ENCODE assay signal across 1 cellular context in genomic region chr4:184384810-184385557, GRCh38.
TF ChIP-seq lines count a peak whose summit lies in the region.

No MANE protein-coding gene starts in this region.

TF ChIP-seq in HepG2, 621 proteins besides CTCF, POLR2A, EP300 and RAD21 (continued from another document):
- TF ChIP-seq ZNF407 (CRISPR knock-in tag; IDR thresholded peaks at IDR 0.05; ENCODE audit: not compliant biosample characterization) (peak; percentile 37), ZSCAN25 (CRISPR knock-in tag; IDR thresholded peaks at IDR 0.05) (0 out of 2 replicates have a peak, but pooled peaks have one; percentile 37), SP1 (IDR thresholded peaks at IDR 0.05) (no peak), SP1 (CRISPR knock-in tag; IDR thresholded peaks at IDR 0.05) (no peak), SP5 (CRISPR knock-in tag; IDR thresholded peaks at IDR 0.05; ENCODE audit: borderline replicate concordance, low read depth) (no peak), RBM22 (optimal IDR thresholded peaks at IDR 0.05; ENCODE audit: low read length) (peak; percentile 58), HES4 (CRISPR knock-in tag; IDR thresholded peaks at IDR 0.05; ENCODE audit: borderline replicate concordance) (no peak), RFX1 (IDR thresholded peaks at IDR 0.05) (no peak), BRF2 (CRISPR knock-in tag; IDR thresholded peaks at IDR 0.05) (no peak), ZNF12 (CRISPR knock-in tag; IDR thresholded peaks at IDR 0.05) (no peak), HOXD1 (CRISPR knock-in tag; IDR thresholded peaks at IDR 0.05) (no peak), ZSCAN21 (CRISPR knock-in tag; IDR thresholded peaks at IDR 0.05; ENCODE audit: borderline replicate concordance) (0 out of 2 replicates have a peak, but pooled peaks have one; percentile 12), ZNF564 (CRISPR knock-in tag; IDR thresholded peaks at IDR 0.05) (0 out of 2 replicates have a peak, but pooled peaks have one; percentile 11), NFE2L1 (CRISPR knock-in tag; IDR thresholded peaks at IDR 0.05; ENCODE audit: borderline replicate concordance) (no peak), ESRRA (CRISPR knock-in tag; IDR thresholded peaks at IDR 0.05; ENCODE audit: low read depth) (0 out of 2 replicates have a peak, but pooled peaks have one; percentile 22), SMAD1 (CRISPR knock-in tag; IDR thresholded peaks at IDR 0.05; ENCODE audit: borderline replicate concordance, low read depth) (0 out of 2 replicates have a peak, but pooled peaks have one; percentile 19)
- TF ChIP-seq, protein P1, sequence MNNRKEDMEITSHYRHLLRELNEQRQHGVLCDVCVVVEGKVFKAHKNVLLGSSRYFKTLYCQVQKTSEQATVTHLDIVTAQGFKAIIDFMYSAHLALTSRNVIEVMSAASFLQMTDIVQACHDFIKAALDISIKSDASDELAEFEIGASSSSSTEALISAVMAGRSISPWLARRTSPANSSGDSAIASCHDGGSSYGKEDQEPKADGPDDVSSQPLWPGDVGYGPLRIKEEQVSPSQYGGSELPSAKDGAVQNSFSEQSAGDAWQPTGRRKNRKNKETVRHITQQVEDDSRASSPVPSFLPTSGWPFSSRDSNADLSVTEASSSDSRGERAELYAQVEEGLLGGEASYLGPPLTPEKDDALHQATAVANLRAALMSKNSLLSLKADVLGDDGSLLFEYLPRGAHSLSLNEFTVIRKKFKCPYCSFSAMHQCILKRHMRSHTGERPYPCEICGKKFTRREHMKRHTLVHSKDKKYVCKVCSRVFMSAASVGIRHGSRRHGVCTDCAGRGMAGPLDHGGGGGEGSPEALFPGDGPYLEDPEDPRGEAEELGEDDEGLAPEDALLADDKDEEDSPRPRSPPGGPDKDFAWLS (CRISPR knock-in tag; IDR thresholded peaks at IDR 0.05; ENCODE audit: borderline replicate concordance), result no peak
- TF ChIP-seq, protein P2, sequence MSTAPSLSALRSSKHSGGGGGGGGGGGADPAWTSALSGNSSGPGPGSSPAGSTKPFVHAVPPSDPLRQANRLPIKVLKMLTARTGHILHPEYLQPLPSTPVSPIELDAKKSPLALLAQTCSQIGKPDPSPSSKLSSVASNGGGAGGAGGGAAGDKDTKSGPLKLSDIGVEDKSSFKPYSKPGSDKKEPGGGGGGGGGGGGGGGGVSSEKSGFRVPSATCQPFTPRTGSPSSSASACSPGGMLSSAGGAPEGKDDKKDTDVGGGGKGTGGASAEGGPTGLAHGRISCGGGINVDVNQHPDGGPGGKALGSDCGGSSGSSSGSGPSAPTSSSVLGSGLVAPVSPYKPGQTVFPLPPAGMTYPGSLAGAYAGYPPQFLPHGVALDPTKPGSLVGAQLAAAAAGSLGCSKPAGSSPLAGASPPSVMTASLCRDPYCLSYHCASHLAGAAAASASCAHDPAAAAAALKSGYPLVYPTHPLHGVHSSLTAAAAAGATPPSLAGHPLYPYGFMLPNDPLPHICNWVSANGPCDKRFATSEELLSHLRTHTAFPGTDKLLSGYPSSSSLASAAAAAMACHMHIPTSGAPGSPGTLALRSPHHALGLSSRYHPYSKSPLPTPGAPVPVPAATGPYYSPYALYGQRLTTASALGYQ (CRISPR knock-in tag; IDR thresholded peaks at IDR 0.05), result no peak
